Comparison of ENCODE assay signal across 8 cellular contexts in genomic region chr18:3526421-3527354, GRCh38.
DNase-seq lines count a peak whose midpoint lies in the region; ATAC-seq and TF ChIP-seq lines count a peak whose summit lies in the region.

No MANE protein-coding gene starts in this region.

- H3K4me3 Mint-ChIP-seq in activated naive CD4-positive, alpha-beta T cell treated with anti-CD3 and anti-CD28 coated beads for 36 hours = no peak overlapping the region

- H3K27me3 ChIP-seq in neuron (ENCODE audit: insufficient read depth, low read length) = no peaks in the 10 kb centered on the region
- no peaks in the 10 kb centered on the region for H3K27me3 ChIP-seq in aorta (ENCODE audit: control insufficient read depth in 1 of 2, insufficient read depth in 2 of 2, low read length in 1 of 2)
- H3K27me3 ChIP-seq in esophagus muscularis mucosa = no peaks in the 10 kb centered on the region

- H3K36me3 Mint-ChIP-seq in activated naive CD4-positive, alpha-beta T cell treated with anti-CD3 and anti-CD28 coated beads for 36 hours (ENCODE audit: low read depth) = no peaks in the 10 kb centered on the region

- DNase-seq in activated naive CD4-positive, alpha-beta T cell treated with anti-CD3 and anti-CD28 coated beads for 36 hours = no peak
- DNase-seq in activated naive CD4-positive, alpha-beta T cell treated with anti-CD3 and anti-CD28 coated beads, Interleukin-2, amount 50 U/mL, for 16 hours = no peak
- peak; percentile 95 for DNase-seq in NCI-H345 (lab: John Stamatoyannopoulos, UW)
- peak; percentile 76 for DNase-seq in choroid plexus epithelial cell (ENCODE audit: low read depth)
- no peak for DNase-seq in aorta
- DNase-seq in esophagus muscularis mucosa (ENCODE audit: extremely low spot score) = no peak

- intact Hi-C loops in activated naive CD4-positive, alpha-beta T cell treated with anti-CD3 and anti-CD28 coated beads for 36 hours (cut with micrococcal nuclease) = loop anchor here (1.0 to 5.0 kb wide), 2 partner anchors 15 to 144 kb away; no protein-coding TSS in a partner anchor
- intact Hi-C loops in aorta (cut with DNase I) (no loop called here), esophagus muscularis mucosa (cut with DNase I) (no loop called here)

- H3K27ac ChIP-seq in aorta (ENCODE audit: low read depth in 1 of 2, low read length in 2 of 2) = no peak overlapping the region
- no peak overlapping the region for H3K27ac ChIP-seq in esophagus muscularis mucosa (replicated peaks in 1 of 4)

- peak overlapping the region; percentile 1 for H2AFZ ChIP-seq in neuron (ENCODE audit: low read depth, low read length)

- CTCF ChIA-PET in activated naive CD4-positive, alpha-beta T cell treated with anti-CD3 and anti-CD28 coated beads for 36 hours (lab: Charles Lee) = interaction anchor here (0.5 to 1.6 kb wide), 6 partner anchors 14 to 72 kb away, joined by 3 to 7 read pairs (median 3); no protein-coding TSS in a partner anchor

- no peak for TF ChIP-seq CTCF in choroid plexus epithelial cell (conservative IDR thresholded peaks at IDR 0.05; ENCODE audit: low read depth, low read length)
- no peak for TF ChIP-seq CTCF in esophagus muscularis mucosa (IDR thresholded peaks at IDR 0.05)

- H3K36me3 ChIP-seq in neuron (ENCODE audit: insufficient read depth, low read length) (no peaks in the 10 kb centered on the region), aorta (ENCODE audit: control insufficient read depth in 1 of 2, insufficient read depth in 2 of 2, low read length in 1 of 2) (no peaks in the 10 kb centered on the region), esophagus muscularis mucosa (no peaks in the 10 kb centered on the region)

- peaks cover 17% of the 10 kb centered on the region for H3K4me1 Mint-ChIP-seq in activated naive CD4-positive, alpha-beta T cell treated with anti-CD3 and anti-CD28 coated beads for 36 hours (ENCODE audit: low read depth)

- no peak for TF ChIP-seq EP300 in esophagus muscularis mucosa (IDR thresholded peaks at IDR 0.05)

- H3K27ac Mint-ChIP-seq in activated naive CD4-positive, alpha-beta T cell treated with anti-CD3 and anti-CD28 coated beads for 36 hours = peak overlapping the region; percentile 26

- ATAC-seq in HG02973 (IDR thresholded peaks at IDR 0.05; ENCODE audit: unreplicated experiment) (peak; percentile 59), aorta (ENCODE audit: low FRiP score) (no peak)

- no peak for TF ChIP-seq POLR2A in esophagus muscularis mucosa (IDR thresholded peaks at IDR 0.05; ENCODE audit: low read depth)

- peaks cover 16% of the 10 kb centered on the region for H3K4me1 ChIP-seq in neuron (ENCODE audit: insufficient read depth, low read length)
- no peaks in the 10 kb centered on the region for H3K4me1 ChIP-seq in aorta (ENCODE audit: control insufficient read depth in 1 of 2, insufficient read depth in 2 of 2, low read length in 2 of 2)
- peaks cover 0 to 4% (median 0%) of the 10 kb centered on the region in 4 donors for H3K4me1 ChIP-seq in esophagus muscularis mucosa

- H3K9me3 ChIP-seq in neuron (ENCODE audit: low read length) = no peaks in the 10 kb centered on the region
- H3K9me3 ChIP-seq in aorta (ENCODE audit: control insufficient read depth, low read length) = peaks cover 1% of the 10 kb centered on the region
- peaks cover 0 to 10% (median 2%) of the 10 kb centered on the region in 4 donors for H3K9me3 ChIP-seq in esophagus muscularis mucosa

- 59 to 64% methylated on average over 13 of the region's 13 CpGs for WGBS in aorta, 2 donors
- WGBS in esophagus muscularis mucosa = 59% methylated on average over 13 of the region's 13 CpGs

- no peaks in the 10 kb centered on the region for H3K27me3 Mint-ChIP-seq in activated naive CD4-positive, alpha-beta T cell treated with anti-CD3 and anti-CD28 coated beads for 36 hours (ENCODE audit: low read depth)

- H3K9me3 Mint-ChIP-seq in activated naive CD4-positive, alpha-beta T cell treated with anti-CD3 and anti-CD28 coated beads for 36 hours = peaks cover 6% of the 10 kb centered on the region

- no peak overlapping the region for H3K4me3 ChIP-seq in choroid plexus epithelial cell (ENCODE audit: low read depth, low read length)
- no peak overlapping the region for H3K4me3 ChIP-seq in neuron (ENCODE audit: low read length)
- H3K4me3 ChIP-seq in aorta (ENCODE audit: low read length in 2 of 2) = no peak overlapping the region
- no peak overlapping the region for H3K4me3 ChIP-seq in esophagus muscularis mucosa

Comparison
In these comparisons a context has a peak if more than half of its experiments do, and no peak if none do; other contexts are left out.
1. DNase-seq: peak in NCI-H345 (single experiment) and choroid plexus epithelial cell (single experiment); none in activated naive CD4-positive, alpha-beta T cell treated with anti-CD3 and anti-CD28 coated beads for 36 hours (single experiment), activated naive CD4-positive, alpha-beta T cell treated with anti-CD3 and anti-CD28 coated beads, Interleukin-2, amount 50 U/mL, for 16 hours (single experiment), aorta (0 of 2) and esophagus muscularis mucosa (single experiment).